17 cellular contexts compared by ENCODE assay signal in the genomic region with DNA sequence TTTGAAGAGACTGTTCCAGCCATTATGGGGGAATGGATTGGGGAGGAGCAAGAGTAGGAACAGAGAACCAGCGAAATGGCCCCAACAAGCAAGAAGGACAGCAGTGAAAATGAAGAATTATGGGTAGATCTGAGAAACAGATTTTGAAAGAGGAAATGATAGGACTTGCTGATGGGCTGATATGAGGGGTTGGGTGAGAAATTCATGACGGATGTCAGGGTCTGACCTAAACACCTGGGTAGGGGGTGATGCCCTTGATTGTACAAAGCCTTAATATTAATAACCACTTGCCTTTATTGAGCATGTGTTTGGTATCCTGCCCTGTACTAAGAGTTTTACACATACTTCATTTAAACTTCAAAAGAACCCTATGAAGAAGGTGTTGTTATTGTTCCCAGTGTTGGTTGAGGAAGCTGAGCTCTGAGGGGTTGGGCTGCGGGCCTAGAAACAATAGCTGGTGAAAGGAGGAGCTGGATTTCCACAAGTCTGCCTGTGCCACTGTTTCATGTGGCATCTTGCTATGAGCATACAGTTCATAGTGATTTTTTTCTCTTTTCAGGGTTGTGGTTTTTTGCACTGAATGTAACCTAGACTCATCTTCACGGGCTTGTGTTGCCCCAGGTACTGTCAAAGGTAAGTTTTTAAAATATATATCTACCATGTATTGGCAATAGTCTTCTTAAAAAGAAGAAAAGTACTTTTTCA.
DNase-seq lines count a peak whose midpoint lies in the region; ATAC-seq and TF ChIP-seq lines count a peak whose summit lies in the region.
"Had no signal": no experiment of that assay in that cellular context is flagged by ENCODE, and none has a peak within 500 bp of the region (broad histone marks: within the 10 kb centered on the region; RNA-seq: fewer than 3 reads in every experiment).

No MANE protein-coding gene starts in this region.

- no peak overlapping the region for H3K4me3 ChIP-seq in coronary artery
- H3K4me3 ChIP-seq: hepatocyte, SJSA1 had no signal

- peaks cover 13% of the 10 kb centered on the region for H3K36me3 Mint-ChIP-seq in activated CD4-positive, alpha-beta T cell treated with anti-CD3 and anti-CD28 coated beads, Interleukin-2, amount 10 ng/mL, durations not matched to agents 7 days and 5 days (ENCODE audit: low read depth)
- H3K36me3 Mint-ChIP-seq in activated naive CD4-positive, alpha-beta T cell treated with anti-CD3 and anti-CD28 coated beads, Interleukin-2, amount 50 U/mL, for 24 hours, result peaks cover 5% of the 10 kb centered on the region
- peaks cover 5% of the 10 kb centered on the region for H3K36me3 Mint-ChIP-seq in stimulated activated effector memory CD8-positive, alpha-beta T cell treated with anti-CD3 and anti-CD28 coated beads, Interleukin-12 subunit alpha, Interleukin-12 subunit beta, amount 100 ng/mL, for 72 hours

- POLR2A ChIA-PET in activated CD4-positive, alpha-beta T cell treated with anti-CD3 and anti-CD28 coated beads, Interleukin-2, amount 10 ng/mL, durations not matched to agents 7 days and 5 days (lab: Charles Lee), result no interaction called here

- peak; percentile 43 to 44 for ATAC-seq in activated CD4-positive, CD25-positive, alpha-beta regulatory T cell treated with anti-CD3 and anti-CD28 coated beads, Interleukin-2, amount 50 U/mL, for 24 hours
- peak; percentile 77 for ATAC-seq in stimulated activated effector memory CD8-positive, alpha-beta T cell treated with anti-CD3 and anti-CD28 coated beads, Interleukin-12 subunit alpha, Interleukin-12 subunit beta, amount 100 ng/mL, for 72 hours
- ATAC-seq in GM21786 (IDR thresholded peaks at IDR 0.05; ENCODE audit: unreplicated experiment) (no peak), HG03521 (IDR thresholded peaks at IDR 0.05; ENCODE audit: unreplicated experiment) (no peak)
- ATAC-seq: HepG2 had no signal

- H3K4me1 Mint-ChIP-seq in activated CD4-positive, alpha-beta T cell treated with anti-CD3 and anti-CD28 coated beads, Interleukin-2, amount 10 ng/mL, durations not matched to agents 7 days and 5 days, result peaks cover 66% of the 10 kb centered on the region
- H3K4me1 Mint-ChIP-seq in activated naive CD4-positive, alpha-beta T cell treated with anti-CD3 and anti-CD28 coated beads, Interleukin-2, amount 50 U/mL, for 24 hours, result peaks cover 88% of the 10 kb centered on the region
- H3K4me1 Mint-ChIP-seq in stimulated activated effector memory CD8-positive, alpha-beta T cell treated with anti-CD3 and anti-CD28 coated beads, Interleukin-12 subunit alpha, Interleukin-12 subunit beta, amount 100 ng/mL, for 72 hours, result peaks cover 49% of the 10 kb centered on the region

- no peaks in the 10 kb centered on the region for H3K27me3 Mint-ChIP-seq in activated CD4-positive, alpha-beta T cell treated with anti-CD3 and anti-CD28 coated beads, Interleukin-2, amount 10 ng/mL, durations not matched to agents 7 days and 5 days
- no peaks in the 10 kb centered on the region for H3K27me3 Mint-ChIP-seq in activated naive CD4-positive, alpha-beta T cell treated with anti-CD3 and anti-CD28 coated beads, Interleukin-2, amount 50 U/mL, for 24 hours
- H3K27me3 Mint-ChIP-seq: naive B cell had no signal

- H3K27ac ChIP-seq in coronary artery, result no peak overlapping the region
- H3K27ac ChIP-seq: hepatocyte, SJSA1 had no signal

- no peak for TF ChIP-seq CTCF in coronary artery (IDR thresholded peaks at IDR 0.05)

- CTCF ChIA-PET in activated CD4-positive, alpha-beta T cell treated with anti-CD3 and anti-CD28 coated beads, Interleukin-2, amount 10 ng/mL, durations not matched to agents 7 days and 5 days (lab: Charles Lee), result interaction anchor here (0.7 to 1.0 kb wide), 2 partner anchors 19 to 51 kb away, joined by 3 read pairs; no protein-coding TSS in a partner anchor

- peak overlapping the region; percentile 42 for H3K4me3 Mint-ChIP-seq in activated CD4-positive, alpha-beta T cell treated with anti-CD3 and anti-CD28 coated beads, Interleukin-2, amount 10 ng/mL, durations not matched to agents 7 days and 5 days
- H3K4me3 Mint-ChIP-seq in activated naive CD4-positive, alpha-beta T cell treated with anti-CD3 and anti-CD28 coated beads, Interleukin-2, amount 50 U/mL, for 24 hours, result peak overlapping the region; percentile 75
- H3K4me3 Mint-ChIP-seq in stimulated activated effector memory CD8-positive, alpha-beta T cell treated with anti-CD3 and anti-CD28 coated beads, Interleukin-12 subunit alpha, Interleukin-12 subunit beta, amount 100 ng/mL, for 72 hours, result peak overlapping the region; percentile 8

- H3K27ac Mint-ChIP-seq in activated CD4-positive, alpha-beta T cell treated with anti-CD3 and anti-CD28 coated beads, Interleukin-2, amount 10 ng/mL, durations not matched to agents 7 days and 5 days, result peak overlapping the region; percentile 85
- H3K27ac Mint-ChIP-seq in activated naive CD4-positive, alpha-beta T cell treated with anti-CD3 and anti-CD28 coated beads, Interleukin-2, amount 50 U/mL, for 24 hours, result peak overlapping the region; percentile 87
- H3K27ac Mint-ChIP-seq in stimulated activated effector memory CD8-positive, alpha-beta T cell treated with anti-CD3 and anti-CD28 coated beads, Interleukin-12 subunit alpha, Interleukin-12 subunit beta, amount 100 ng/mL, for 72 hours, result peak overlapping the region; percentile 58

- DNase-seq in activated CD4-positive, CD25-positive, alpha-beta regulatory T cell treated with anti-CD3 and anti-CD28 coated beads, Interleukin-2, amount 50 U/mL, for 72 hours, result no peak
- peak; percentile 77 for DNase-seq in activated CD4-positive, alpha-beta T cell treated with anti-CD3 and anti-CD28 coated beads, Interleukin-2, amount 10 ng/mL, durations not matched to agents 7 days and 5 days
- no peak for DNase-seq in stimulated activated effector memory CD8-positive, alpha-beta T cell treated with anti-CD3 and anti-CD28 coated beads, Interleukin-12 subunit alpha, Interleukin-12 subunit beta, amount 100 ng/mL, for 72 hours (ENCODE audit: low spot score in 2 of 2)
- no peak for DNase-seq in coronary artery (ENCODE audit: low spot score)
- DNase-seq: activated CD4-positive, CD25-positive, alpha-beta regulatory T cell; aorta; GDM1; naive B cell; NCI-H1105; NCI-H345 had no signal

- H3K9me3 Mint-ChIP-seq in activated CD4-positive, alpha-beta T cell treated with anti-CD3 and anti-CD28 coated beads, Interleukin-2, amount 10 ng/mL, durations not matched to agents 7 days and 5 days, result peaks cover 1% of the 10 kb centered on the region
- peaks cover 5% of the 10 kb centered on the region for H3K9me3 Mint-ChIP-seq in activated naive CD4-positive, alpha-beta T cell treated with anti-CD3 and anti-CD28 coated beads, Interleukin-2, amount 50 U/mL, for 24 hours
- no peaks in the 10 kb centered on the region for H3K9me3 Mint-ChIP-seq in stimulated activated effector memory CD8-positive, alpha-beta T cell treated with anti-CD3 and anti-CD28 coated beads, Interleukin-12 subunit alpha, Interleukin-12 subunit beta, amount 100 ng/mL, for 72 hours
- H3K9me3 Mint-ChIP-seq: naive B cell had no signal

Comparison
In these comparisons a context has a peak if more than half of its experiments do, and no peak if none do; other contexts are left out.
1. ATAC-seq: peak in activated CD4-positive, CD25-positive, alpha-beta regulatory T cell treated with anti-CD3 and anti-CD28 coated beads, Interleukin-2, amount 50 U/mL, for 24 hours (2 of 2) and stimulated activated effector memory CD8-positive, alpha-beta T cell treated with anti-CD3 and anti-CD28 coated beads, Interleukin-12 subunit alpha, Interleukin-12 subunit beta, amount 100 ng/mL, for 72 hours (single experiment); none in GM21786 (single experiment) and HG03521 (single experiment).
2. H3K4me3 Mint-ChIP-seq: peak in every context shown above with its lines; median percentile 75 in activated naive CD4-positive, alpha-beta T cell treated with anti-CD3 and anti-CD28 coated beads, Interleukin-2, amount 50 U/mL, for 24 hours; 42 in activated CD4-positive, alpha-beta T cell treated with anti-CD3 and anti-CD28 coated beads, Interleukin-2, amount 10 ng/mL, durations not matched to agents 7 days and 5 days; 8 in stimulated activated effector memory CD8-positive, alpha-beta T cell treated with anti-CD3 and anti-CD28 coated beads, Interleukin-12 subunit alpha, Interleukin-12 subunit beta, amount 100 ng/mL, for 72 hours.
3. Peak in every context shown above with its lines, with median percentiles within 50 percentile points of each other: H3K27ac Mint-ChIP-seq.